ENCODE assay signal across 8 cellular contexts in the genomic region with DNA sequence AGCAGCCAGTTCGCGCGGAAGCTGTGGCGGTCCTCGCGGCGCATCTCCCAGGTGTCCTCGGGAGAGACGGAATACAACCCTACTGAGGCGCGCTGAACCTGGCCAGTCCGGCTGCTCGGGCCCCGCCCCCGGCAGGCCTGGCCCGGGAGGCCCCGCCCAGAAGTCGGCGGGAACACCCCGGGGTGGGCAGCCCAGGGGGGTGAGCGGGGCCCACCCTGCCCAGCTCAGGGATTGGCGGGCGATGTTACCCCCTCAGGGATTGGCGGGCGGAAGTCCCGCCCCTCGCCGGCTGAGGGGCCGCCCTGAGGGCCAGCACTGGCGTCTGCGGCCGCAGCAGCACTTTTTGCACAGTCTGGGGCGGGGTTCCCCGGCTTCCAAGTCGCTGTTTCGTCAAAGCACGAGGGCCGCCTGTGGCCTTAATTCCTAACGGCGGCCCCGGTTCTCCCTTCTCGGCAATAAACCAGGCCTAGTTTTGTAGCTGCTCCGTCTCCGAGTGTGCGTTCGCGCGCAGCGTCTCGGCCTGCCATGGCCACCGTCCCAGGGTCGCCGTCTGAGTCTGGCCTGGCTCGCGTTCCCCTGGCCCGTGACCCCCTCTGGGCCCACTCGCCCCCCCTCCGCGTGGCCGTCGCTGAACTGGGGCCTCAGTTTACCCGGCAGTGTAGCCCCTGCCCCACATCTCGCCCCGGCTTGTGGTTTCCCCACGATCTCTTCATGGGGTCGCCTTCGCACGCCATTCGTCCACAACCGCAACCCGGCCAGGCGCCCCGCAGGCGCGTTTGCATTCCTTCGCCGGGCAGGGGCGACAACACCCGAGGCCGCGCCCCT. TPM values are rescaled to one million over a fixed set of nuclear protein-coding genes. Genes with fewer than 3 reads are reported as not detected.
DNase-seq lines count a peak whose midpoint lies in the region; ATAC-seq and TF ChIP-seq lines count a peak whose summit lies in the region.

No MANE protein-coding gene starts in this region.

- H3K4me3 ChIP-seq in ectodermal cell (ENCODE audit: insufficient read depth, low read depth, low read length) (peak overlapping the region; percentile 57), lung (peak overlapping the region; percentile 47)

- no peak for TF ChIP-seq CTCF in lung (IDR thresholded peaks at IDR 0.05; ENCODE audit: control extremely low read depth, extremely low read depth)

- peak overlapping the region; percentile 95 for H3K27ac ChIP-seq in ectodermal cell (ENCODE audit: insufficient read depth, low read depth, low read length, poor library complexity, severe bottlenecking)
- H3K27ac ChIP-seq in lung (ENCODE audit: low read depth in 1 of 2, low read length in 1 of 2) = peak overlapping the region; percentile 86 to 90

- POLR2A ChIA-PET in activated CD4-positive, alpha-beta memory T cell treated with anti-CD3 and anti-CD28 coated beads for 36 hours (lab: Charles Lee) = no interaction called here

- intact Hi-C loops in activated CD4-positive, alpha-beta memory T cell treated with anti-CD3 and anti-CD28 coated beads for 36 hours (cut with micrococcal nuclease) = loop anchor here (10.0 kb wide), 1 partner anchor 315 kb away; no protein-coding TSS in a partner anchor

- CTCF ChIA-PET in activated CD4-positive, alpha-beta memory T cell treated with anti-CD3 and anti-CD28 coated beads for 36 hours (lab: Charles Lee) = interaction anchor here (0.8 kb wide), 1 partner anchor 96 kb away, joined by 3 read pairs; no protein-coding TSS in a partner anchor

- peaks cover 7% of the 10 kb centered on the region for H3K4me1 Mint-ChIP-seq in activated CD4-positive, alpha-beta memory T cell treated with anti-CD3 and anti-CD28 coated beads for 36 hours (ENCODE audit: low read depth)

- no peaks in the 10 kb centered on the region for H3K27me3 Mint-ChIP-seq in activated CD4-positive, alpha-beta memory T cell treated with anti-CD3 and anti-CD28 coated beads for 36 hours

- peak; percentile 59 for ATAC-seq in GM21717 (IDR thresholded peaks at IDR 0.05; ENCODE audit: unreplicated experiment)
- peak; percentile 95 for ATAC-seq in lung (ENCODE audit: insufficient read depth, low FRiP score)

- DNase-seq in D341Med (ENCODE audit: low spot score) (peak; percentile 99), NCI-H1417 (lab: John Stamatoyannopoulos, UW) (peak; percentile 85 to 92 (median 90)), lung (ENCODE audit: low spot score) (peak; percentile 89), NCI-H1436 treated with DMSO at 0.1 percent for 48 hours (lab: John Stamatoyannopoulos, UW) (no peak)
- peak; percentile 75 for DNase-seq in activated CD4-positive, alpha-beta memory T cell treated with anti-CD3 and anti-CD28 coated beads for 36 hours
- peak in 2 of 3 donors; percentile 38 to 58 for DNase-seq in stimulated activated CD4-positive, alpha-beta T cell treated with anti-CD3 and anti-CD28 coated beads, TNF-alpha, amount 100 ng/mL, for 1 hour (ENCODE audit: low read depth in 3 of 3, low spot score in 1 of 3)

- no peak overlapping the region for H3K27ac Mint-ChIP-seq in activated CD4-positive, alpha-beta memory T cell treated with anti-CD3 and anti-CD28 coated beads for 36 hours

- H3K9me3 Mint-ChIP-seq in activated CD4-positive, alpha-beta memory T cell treated with anti-CD3 and anti-CD28 coated beads for 36 hours = no peaks in the 10 kb centered on the region

- no peak overlapping the region for H3K4me3 Mint-ChIP-seq in activated CD4-positive, alpha-beta memory T cell treated with anti-CD3 and anti-CD28 coated beads for 36 hours

- H3K36me3 ChIP-seq in ectodermal cell (ENCODE audit: control insufficient read depth, insufficient read depth, low read length) (no peaks in the 10 kb centered on the region), lung (ENCODE audit: control insufficient read depth in 2 of 2, insufficient read depth in 2 of 2, low read length in 2 of 2) (peaks cover 0 to 37% of the 10 kb centered on the region in 2 donors)

- H3K9me3 ChIP-seq in ectodermal cell (ENCODE audit: control insufficient read depth, low read length) = no peaks in the 10 kb centered on the region
- H3K9me3 ChIP-seq in lung (ENCODE audit: control insufficient read depth in 2 of 2, insufficient read depth in 1 of 2, low read length in 1 of 2) = peaks cover 0 to 2% of the 10 kb centered on the region in 2 donors

- 10 to 13% methylated on average over 81 of the region's 81 CpGs for WGBS in ectodermal cell, 2 experiments
- WGBS in lung, 2 donors = 6 to 7% methylated on average over 63 to 81 of the region's 81 CpGs

- peaks cover 29% of the 10 kb centered on the region for H3K36me3 Mint-ChIP-seq in activated CD4-positive, alpha-beta memory T cell treated with anti-CD3 and anti-CD28 coated beads for 36 hours

- no peaks in the 10 kb centered on the region for H3K27me3 ChIP-seq in ectodermal cell (ENCODE audit: control insufficient read depth, insufficient read depth, low read length, poor library complexity, severe bottlenecking)
- H3K27me3 ChIP-seq in lung (ENCODE audit: control insufficient read depth, insufficient read depth) = no peaks in the 10 kb centered on the region

- H3K4me1 ChIP-seq in ectodermal cell (ENCODE audit: control insufficient read depth, insufficient read depth, low read length) (no peaks in the 10 kb centered on the region), lung (ENCODE audit: control insufficient read depth in 2 of 2, insufficient read depth in 2 of 2, low read length in 2 of 2) (peaks cover 0 to 8% of the 10 kb centered on the region in 2 donors)

RNA-seq across cellular contexts. Expression of a gene that starts 30.0 kb away (rescaled TPM):
- total RNA-seq in activated CD4-positive, alpha-beta memory T cell treated with anti-CD3 and anti-CD28 coated beads for 36 hours = 100 to 1,000 TPM; 114 to 117 TPM
- polyA plus RNA-seq in ectodermal cell (2013, experiment 1 of 4) = 11.7 TPM
- 13.8 TPM for polyA plus RNA-seq in ectodermal cell (2013, experiment 2 of 4)
- polyA plus RNA-seq in ectodermal cell (2013, experiment 3 of 4) = 10.7 TPM
- 12.9 TPM for polyA plus RNA-seq in ectodermal cell (2013, experiment 4 of 4)
- total RNA-seq in lung = 100 to 1,000 TPM in 1 of 2 donors, 10 to 100 TPM in 1; 64.4 to 167 TPM
- 100 to 1,000 TPM; 105 to 191 TPM for polyA plus RNA-seq in lung

RNA-seq across cellular contexts. Expression of a gene that starts 32.9 kb away (rescaled TPM):
- total RNA-seq in activated CD4-positive, alpha-beta memory T cell treated with anti-CD3 and anti-CD28 coated beads for 36 hours = 10 to 100 TPM; 44.3 to 49.9 TPM
- polyA plus RNA-seq in ectodermal cell (2013, experiment 1 of 4) = 34.5 TPM
- polyA plus RNA-seq in ectodermal cell (2013, experiment 2 of 4) = 35.5 TPM
- polyA plus RNA-seq in ectodermal cell (2013, experiment 3 of 4) = 37.3 TPM
- polyA plus RNA-seq in ectodermal cell (2013, experiment 4 of 4) = 43.0 TPM
- 10 to 100 TPM; 34.2 to 64.9 TPM for total RNA-seq in lung
- polyA plus RNA-seq in lung = 100 to 1,000 TPM in 1 of 2 donors, 10 to 100 TPM in 1; 75.2 to 129 TPM
